In genomic region chr1:180040034-180040433, GRCh38 we compare ENCODE assay signal across 17 cellular contexts.
DNase-seq lines count a peak whose midpoint lies in the region; ATAC-seq, FAIRE-seq and TF ChIP-seq lines count a peak whose summit lies in the region.
"Had no signal": no experiment of that assay in that cellular context is flagged by ENCODE, and none has a peak within 500 bp of the region (broad histone marks: within the 10 kb centered on the region; RNA-seq: fewer than 3 reads in every experiment).

No MANE protein-coding gene starts in this region.

- H3K9me3 ChIP-seq in astrocyte (ENCODE audit: insufficient read depth, low read depth, low read length) = no peaks in the 10 kb centered on the region
- no peaks in the 10 kb centered on the region for H3K9me3 ChIP-seq in esophagus squamous epithelium
- H3K9me3 ChIP-seq: Peyer's patch had no signal

- no peak overlapping the region for H3K27ac Mint-ChIP-seq in astrocyte (ENCODE audit: unreplicated experiment)
- H3K27ac Mint-ChIP-seq in mesothelial cell of epicardium = no peak overlapping the region
- H3K27ac Mint-ChIP-seq: activated naive CD8-positive, alpha-beta T cell treated with anti-CD3 and anti-CD28 coated beads, Interleukin-2, amount 10 ng/mL, durations not matched to agents 7 days and 5 days; neural progenitor cell had no signal

- H3K79me2 ChIP-seq in astrocyte (ENCODE audit: insufficient read depth, low read length) = no peaks in the 10 kb centered on the region

- no peaks in the 10 kb centered on the region for H4K20me1 ChIP-seq in astrocyte (ENCODE audit: insufficient read depth, low read length)

- H3K9me3 Mint-ChIP-seq in astrocyte (ENCODE audit: unreplicated experiment) = no peaks in the 10 kb centered on the region
- H3K9me3 Mint-ChIP-seq in mesothelial cell of epicardium = no peaks in the 10 kb centered on the region
- H3K9me3 Mint-ChIP-seq: activated naive CD8-positive, alpha-beta T cell treated with anti-CD3 and anti-CD28 coated beads, Interleukin-2, amount 10 ng/mL, durations not matched to agents 7 days and 5 days; neural progenitor cell had no signal

- H3K27ac ChIP-seq in astrocyte (ENCODE audit: low read depth, low read length) = no peak overlapping the region
- no peak overlapping the region for H3K27ac ChIP-seq in esophagus squamous epithelium
- H3K27ac ChIP-seq: neural progenitor cell, Peyer's patch had no signal

- TF ChIP-seq CTCF in astrocyte (IDR thresholded peaks at IDR 0.05; ENCODE audit: insufficient read depth, low read depth, low read length) = no peak
- TF ChIP-seq CTCF in mesothelial cell of epicardium (IDR thresholded peaks at IDR 0.05; ENCODE audit: unreplicated experiment) = no peak
- TF ChIP-seq CTCF in esophagus squamous epithelium (IDR thresholded peaks at IDR 0.05) = no peak

- H3K36me3 ChIP-seq in astrocyte (ENCODE audit: insufficient read depth, low read length) (peaks cover 12% of the 10 kb centered on the region), esophagus squamous epithelium (peaks cover 5 to 85% (median 10%) of the 10 kb centered on the region in 3 donors)

- H3K4me1 ChIP-seq in astrocyte (ENCODE audit: insufficient read depth, low read length) = peaks cover 14% of the 10 kb centered on the region
- H3K4me1 ChIP-seq in esophagus squamous epithelium = no peaks in the 10 kb centered on the region
- H3K4me1 ChIP-seq: neural progenitor cell, Peyer's patch had no signal

- no peak overlapping the region for H3K9ac ChIP-seq in astrocyte (ENCODE audit: low read length)
- H3K9ac ChIP-seq: neural progenitor cell had no signal

- no peaks in the 10 kb centered on the region for H3K27me3 Mint-ChIP-seq in astrocyte (ENCODE audit: low read depth, unreplicated experiment)
- no peaks in the 10 kb centered on the region for H3K27me3 Mint-ChIP-seq in mesothelial cell of epicardium (ENCODE audit: low read depth)
- H3K27me3 Mint-ChIP-seq: activated naive CD8-positive, alpha-beta T cell treated with anti-CD3 and anti-CD28 coated beads, Interleukin-2, amount 10 ng/mL, durations not matched to agents 7 days and 5 days had no signal

- intact Hi-C loops in esophagus squamous epithelium (cut with DNase I) = no loop called here

- no peak for ATAC-seq in activated CD4-positive, CD25-positive, alpha-beta regulatory T cell treated with anti-CD3 and anti-CD28 coated beads, Interleukin-2, amount 50 U/mL, for 24 hours
- ATAC-seq in HG02938 (IDR thresholded peaks at IDR 0.05; ENCODE audit: unreplicated experiment) = no peak
- ATAC-seq: left ventricle myocardium superior had no signal

- FAIRE-seq in astrocyte (lab: Jason Lieb, UNC) = no peak
- FAIRE-seq: GM18507 had no signal

- H3K4me3 ChIP-seq in astrocyte (ENCODE audit: insufficient read depth, low read depth, low read length) (no peak overlapping the region), esophagus squamous epithelium (no peak overlapping the region)
- H3K4me3 ChIP-seq: neural progenitor cell, Peyer's patch had no signal

- no peaks in the 10 kb centered on the region for H3K27me3 ChIP-seq in astrocyte (ENCODE audit: insufficient read depth, low read length)
- no peaks in the 10 kb centered on the region for H3K27me3 ChIP-seq in esophagus squamous epithelium
- H3K27me3 ChIP-seq: neural progenitor cell, Peyer's patch had no signal

- H3K4me1 Mint-ChIP-seq in astrocyte (ENCODE audit: low read depth, unreplicated experiment) (no peaks in the 10 kb centered on the region), mesothelial cell of epicardium (no peaks in the 10 kb centered on the region)
- H3K4me1 Mint-ChIP-seq: neural progenitor cell had no signal

- no peak overlapping the region for H3K4me3 Mint-ChIP-seq in astrocyte (ENCODE audit: unreplicated experiment)
- H3K4me3 Mint-ChIP-seq in mesothelial cell of epicardium = no peak overlapping the region
- H3K4me3 Mint-ChIP-seq: activated naive CD8-positive, alpha-beta T cell treated with anti-CD3 and anti-CD28 coated beads, Interleukin-2, amount 10 ng/mL, durations not matched to agents 7 days and 5 days; neural progenitor cell had no signal

- DNase-seq in AG08396 (ENCODE audit: low spot score) = peak; percentile 4
- peak; percentile 93 for DNase-seq in HS-5 (ENCODE audit: low read depth)
- peak; percentile 16 for DNase-seq in astrocyte (ENCODE audit: low read depth)
- DNase-seq in inferior parietal cortex (ENCODE audit: extremely low spot score) = peak; percentile 11
- DNase-seq in mesothelial cell of epicardium (ENCODE audit: low spot score in 2 of 2, unreplicated experiment in 2 of 2) = no peak
- no peak for DNase-seq in esophagus squamous epithelium (lab: John Stamatoyannopoulos, UW)
- DNase-seq: activated naive CD8-positive, alpha-beta T cell treated with anti-CD3 and anti-CD28 coated beads, Interleukin-2, amount 10 ng/mL, durations not matched to agents 7 days and 5 days; AML-193; cortex of kidney; left ventricle myocardium superior; NCI-H345; Peyer's patch; stimulated activated CD8-positive, alpha-beta memory T cell treated with anti-CD3 and anti-CD28 coated beads, Interleukin-4, amount 100 ng/mL, for 48 hours had no signal

- H3K36me3 Mint-ChIP-seq in astrocyte (ENCODE audit: low read depth, unreplicated experiment) (peaks cover 12% of the 10 kb centered on the region), mesothelial cell of epicardium (peaks cover 56% of the 10 kb centered on the region)

- peak overlapping the region; percentile 25 for H3K4me2 ChIP-seq in astrocyte (ENCODE audit: low read length)
- H3K4me2 ChIP-seq: neural progenitor cell had no signal

- H2AFZ ChIP-seq in astrocyte (ENCODE audit: low read depth, low read length) = no peak overlapping the region
- H2AFZ ChIP-seq: neural progenitor cell had no signal

- TF ChIP-seq POLR2A in esophagus squamous epithelium (IDR thresholded peaks at IDR 0.05) = no peak

- 89 to 90% methylated on average over 3 of the region's 3 CpGs for WGBS in esophagus squamous epithelium, 2 donors

Comparison
In these comparisons a context has a peak if more than half of its experiments do, and no peak if none do; other contexts are left out.
1. DNase-seq: peak in AG08396 (single experiment), HS-5 (single experiment), astrocyte (single experiment) and inferior parietal cortex (single experiment); none in mesothelial cell of epicardium (0 of 2) and esophagus squamous epithelium (single experiment).